In the genomic region with DNA sequence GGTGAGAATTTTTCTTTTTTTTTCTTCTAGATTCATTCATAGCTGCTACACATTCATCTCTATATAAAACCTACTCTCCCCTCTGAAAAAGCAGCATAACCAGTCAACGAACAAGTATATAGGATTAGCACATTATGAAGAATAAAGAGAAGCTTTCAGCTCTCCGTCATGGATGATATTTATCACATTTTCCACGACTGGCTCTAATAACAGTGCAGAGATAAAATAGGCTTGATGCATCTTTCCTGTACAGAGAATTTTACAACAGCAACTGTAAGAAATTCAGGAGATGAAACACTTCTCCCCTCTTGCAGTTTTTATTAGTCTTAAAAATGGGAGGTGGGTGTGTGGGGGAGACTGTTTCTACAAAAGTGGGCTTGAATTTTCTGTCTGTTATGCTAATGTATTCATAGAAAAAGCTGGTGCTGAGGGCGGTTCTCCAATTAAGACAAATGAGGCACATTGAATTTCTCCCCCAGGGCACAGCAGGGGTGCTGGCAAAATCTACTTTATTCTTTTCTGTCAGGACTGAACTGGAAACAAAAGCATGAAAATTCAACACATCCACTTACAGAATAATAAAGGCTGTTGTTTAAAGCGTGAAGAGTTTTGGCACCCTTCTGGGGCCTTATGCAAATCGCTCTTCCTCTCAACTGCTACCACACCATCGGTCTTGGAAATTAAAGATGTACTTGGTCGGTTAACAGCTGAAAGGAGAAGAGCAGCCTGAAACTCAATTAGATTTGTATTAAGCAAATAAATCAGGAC, we compare ENCODE assay signal across 1 cellular context.
TF ChIP-seq lines count a peak whose summit lies in the region.

No MANE protein-coding gene starts in this region.

TF ChIP-seq in GM23338, 12 proteins besides CTCF, POLR2A, EP300 and RAD21 (continued from another document):
- TF ChIP-seq, protein P1, sequence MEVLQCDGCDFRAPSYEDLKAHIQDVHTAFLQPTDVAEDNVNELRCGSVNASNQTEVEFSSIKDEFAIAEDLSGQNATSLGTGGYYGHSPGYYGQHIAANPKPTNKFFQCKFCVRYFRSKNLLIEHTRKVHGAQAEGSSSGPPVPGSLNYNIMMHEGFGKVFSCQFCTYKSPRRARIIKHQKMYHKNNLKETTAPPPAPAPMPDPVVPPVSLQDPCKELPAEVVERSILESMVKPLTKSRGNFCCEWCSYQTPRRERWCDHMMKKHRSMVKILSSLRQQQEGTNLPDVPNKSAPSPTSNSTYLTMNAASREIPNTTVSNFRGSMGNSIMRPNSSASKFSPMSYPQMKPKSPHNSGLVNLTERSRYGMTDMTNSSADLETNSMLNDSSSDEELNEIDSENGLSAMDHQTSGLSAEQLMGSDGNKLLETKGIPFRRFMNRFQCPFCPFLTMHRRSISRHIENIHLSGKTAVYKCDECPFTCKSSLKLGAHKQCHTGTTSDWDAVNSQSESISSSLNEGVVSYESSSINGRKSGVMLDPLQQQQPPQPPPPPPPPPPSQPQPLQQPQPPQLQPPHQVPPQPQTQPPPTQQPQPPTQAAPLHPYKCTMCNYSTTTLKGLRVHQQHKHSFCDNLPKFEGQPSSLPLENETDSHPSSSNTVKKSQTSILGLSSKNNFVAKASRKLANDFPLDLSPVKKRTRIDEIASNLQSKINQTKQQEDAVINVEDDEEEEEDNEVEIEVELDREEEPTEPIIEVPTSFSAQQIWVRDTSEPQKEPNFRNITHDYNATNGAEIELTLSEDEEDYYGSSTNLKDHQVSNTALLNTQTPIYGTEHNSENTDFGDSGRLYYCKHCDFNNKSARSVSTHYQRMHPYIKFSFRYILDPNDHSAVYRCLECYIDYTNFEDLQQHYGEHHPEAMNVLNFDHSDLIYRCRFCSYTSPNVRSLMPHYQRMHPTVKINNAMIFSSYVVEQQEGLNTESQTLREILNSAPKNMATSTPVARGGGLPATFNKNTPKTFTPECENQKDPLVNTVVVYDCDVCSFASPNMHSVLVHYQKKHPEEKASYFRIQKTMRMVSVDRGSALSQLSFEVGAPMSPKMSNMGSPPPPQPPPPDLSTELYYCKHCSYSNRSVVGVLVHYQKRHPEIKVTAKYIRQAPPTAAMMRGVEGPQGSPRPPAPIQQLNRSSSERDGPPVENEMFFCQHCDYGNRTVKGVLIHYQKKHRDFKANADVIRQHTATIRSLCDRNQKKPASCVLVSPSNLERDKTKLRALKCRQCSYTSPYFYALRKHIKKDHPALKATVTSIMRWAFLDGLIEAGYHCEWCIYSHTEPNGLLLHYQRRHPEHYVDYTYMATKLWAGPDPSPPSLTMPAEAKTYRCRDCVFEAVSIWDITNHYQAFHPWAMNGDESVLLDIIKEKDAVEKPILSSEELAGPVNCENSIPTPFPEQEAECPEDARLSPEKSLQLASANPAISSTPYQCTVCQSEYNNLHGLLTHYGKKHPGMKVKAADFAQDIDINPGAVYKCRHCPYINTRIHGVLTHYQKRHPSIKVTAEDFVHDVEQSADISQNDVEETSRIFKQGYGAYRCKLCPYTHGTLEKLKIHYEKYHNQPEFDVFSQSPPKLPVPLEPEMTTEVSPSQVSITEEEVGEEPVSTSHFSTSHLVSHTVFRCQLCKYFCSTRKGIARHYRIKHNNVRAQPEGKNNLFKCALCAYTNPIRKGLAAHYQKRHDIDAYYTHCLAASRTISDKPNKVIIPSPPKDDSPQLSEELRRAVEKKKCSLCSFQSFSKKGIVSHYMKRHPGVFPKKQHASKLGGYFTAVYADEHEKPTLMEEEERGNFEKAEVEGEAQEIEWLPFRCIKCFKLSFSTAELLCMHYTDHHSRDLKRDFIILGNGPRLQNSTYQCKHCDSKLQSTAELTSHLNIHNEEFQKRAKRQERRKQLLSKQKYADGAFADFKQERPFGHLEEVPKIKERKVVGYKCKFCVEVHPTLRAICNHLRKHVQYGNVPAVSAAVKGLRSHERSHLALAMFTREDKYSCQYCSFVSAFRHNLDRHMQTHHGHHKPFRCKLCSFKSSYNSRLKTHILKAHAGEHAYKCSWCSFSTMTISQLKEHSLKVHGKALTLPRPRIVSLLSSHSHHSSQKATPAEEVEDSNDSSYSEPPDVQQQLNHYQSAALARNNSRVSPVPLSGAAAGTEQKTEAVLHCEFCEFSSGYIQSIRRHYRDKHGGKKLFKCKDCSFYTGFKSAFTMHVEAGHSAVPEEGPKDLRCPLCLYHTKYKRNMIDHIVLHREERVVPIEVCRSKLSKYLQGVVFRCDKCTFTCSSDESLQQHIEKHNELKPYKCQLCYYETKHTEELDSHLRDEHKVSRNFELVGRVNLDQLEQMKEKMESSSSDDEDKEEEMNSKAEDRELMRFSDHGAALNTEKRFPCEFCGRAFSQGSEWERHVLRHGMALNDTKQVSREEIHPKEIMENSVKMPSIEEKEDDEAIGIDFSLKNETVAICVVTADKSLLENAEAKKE (CRISPR knock-in tag; IDR thresholded peaks at IDR 0.05), result peak; percentile 34; the same call in 1 of the 2 replicates
- no peak for TF ChIP-seq POLR2AphosphoS5 (IDR thresholded peaks at IDR 0.05; ENCODE audit: low read depth)
- TF ChIP-seq, protein P2, sequence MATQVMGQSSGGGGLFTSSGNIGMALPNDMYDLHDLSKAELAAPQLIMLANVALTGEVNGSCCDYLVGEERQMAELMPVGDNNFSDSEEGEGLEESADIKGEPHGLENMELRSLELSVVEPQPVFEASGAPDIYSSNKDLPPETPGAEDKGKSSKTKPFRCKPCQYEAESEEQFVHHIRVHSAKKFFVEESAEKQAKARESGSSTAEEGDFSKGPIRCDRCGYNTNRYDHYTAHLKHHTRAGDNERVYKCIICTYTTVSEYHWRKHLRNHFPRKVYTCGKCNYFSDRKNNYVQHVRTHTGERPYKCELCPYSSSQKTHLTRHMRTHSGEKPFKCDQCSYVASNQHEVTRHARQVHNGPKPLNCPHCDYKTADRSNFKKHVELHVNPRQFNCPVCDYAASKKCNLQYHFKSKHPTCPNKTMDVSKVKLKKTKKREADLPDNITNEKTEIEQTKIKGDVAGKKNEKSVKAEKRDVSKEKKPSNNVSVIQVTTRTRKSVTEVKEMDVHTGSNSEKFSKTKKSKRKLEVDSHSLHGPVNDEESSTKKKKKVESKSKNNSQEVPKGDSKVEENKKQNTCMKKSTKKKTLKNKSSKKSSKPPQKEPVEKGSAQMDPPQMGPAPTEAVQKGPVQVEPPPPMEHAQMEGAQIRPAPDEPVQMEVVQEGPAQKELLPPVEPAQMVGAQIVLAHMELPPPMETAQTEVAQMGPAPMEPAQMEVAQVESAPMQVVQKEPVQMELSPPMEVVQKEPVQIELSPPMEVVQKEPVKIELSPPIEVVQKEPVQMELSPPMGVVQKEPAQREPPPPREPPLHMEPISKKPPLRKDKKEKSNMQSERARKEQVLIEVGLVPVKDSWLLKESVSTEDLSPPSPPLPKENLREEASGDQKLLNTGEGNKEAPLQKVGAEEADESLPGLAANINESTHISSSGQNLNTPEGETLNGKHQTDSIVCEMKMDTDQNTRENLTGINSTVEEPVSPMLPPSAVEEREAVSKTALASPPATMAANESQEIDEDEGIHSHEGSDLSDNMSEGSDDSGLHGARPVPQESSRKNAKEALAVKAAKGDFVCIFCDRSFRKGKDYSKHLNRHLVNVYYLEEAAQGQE (IDR thresholded peaks at IDR 0.05; ENCODE audit: unreplicated experiment), result no peak
- TF ChIP-seq EZH2phosphoT487 (IDR thresholded peaks at IDR 0.05; ENCODE audit: unreplicated experiment), result no peak
